22 cellular contexts compared by ENCODE assay signal in the genomic region with DNA sequence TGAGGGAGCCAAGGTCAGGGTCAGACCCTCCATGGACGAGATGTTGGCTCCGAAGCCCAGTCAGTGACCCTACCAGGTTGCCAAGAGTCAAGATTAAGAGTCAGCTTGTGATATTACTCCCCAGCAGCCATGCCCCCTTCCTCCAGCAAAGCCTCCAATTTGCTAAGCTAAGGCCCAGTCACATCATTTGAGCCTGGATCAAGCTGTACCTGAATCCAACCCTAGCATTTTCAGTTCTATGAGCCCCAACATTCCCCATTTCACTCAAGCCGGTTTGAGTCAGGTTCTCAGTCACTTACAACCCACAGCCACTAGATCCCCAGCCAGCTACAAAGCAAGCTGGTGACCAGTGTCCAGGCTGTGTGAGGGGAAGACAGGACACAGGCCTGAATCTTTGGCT. TPM values are rescaled to one million over a fixed set of nuclear protein-coding genes. Genes with fewer than 3 reads are reported as not detected.
DNase-seq lines count a peak whose midpoint lies in the region; TF ChIP-seq lines count a peak whose summit lies in the region.
"Had no signal": no experiment of that assay in that cellular context is flagged by ENCODE, and none has a peak within 500 bp of the region (broad histone marks: within the 10 kb centered on the region; RNA-seq: fewer than 3 reads in every experiment).

No MANE protein-coding gene starts in this region.

- TF ChIP-seq POLR2A in adrenal gland (IDR thresholded peaks at IDR 0.05), result no peak

- H4K91ac ChIP-seq in neuronal stem cell (ENCODE audit: low read depth, low read length, poor library complexity), result no peak overlapping the region

- H2AK5ac ChIP-seq in neuronal stem cell (ENCODE audit: low read depth, low read length), result no peak overlapping the region

- H3K14ac ChIP-seq in neuronal stem cell (ENCODE audit: low read length), result peak overlapping the region; percentile 10

- H3K27me3 Mint-ChIP-seq in activated naive CD4-positive, alpha-beta T cell treated with anti-CD3 and anti-CD28 coated beads, Interleukin-2, amount 10 ng/mL, durations not matched to agents 7 days and 5 days, result no peaks in the 10 kb centered on the region
- H3K27me3 Mint-ChIP-seq: CD4-positive, alpha-beta memory T cell; CD4-positive, CD25-positive, alpha-beta regulatory T cell; CD8-positive, alpha-beta memory T cell had no signal

- no peaks in the 10 kb centered on the region for H3K79me1 ChIP-seq in neuronal stem cell (ENCODE audit: low read depth, low read length)

- H3K18ac ChIP-seq in neuronal stem cell (ENCODE audit: low read length), result no peak overlapping the region

- no peaks in the 10 kb centered on the region for H3K9me3 Mint-ChIP-seq in activated naive CD4-positive, alpha-beta T cell treated with anti-CD3 and anti-CD28 coated beads, Interleukin-2, amount 10 ng/mL, durations not matched to agents 7 days and 5 days
- H3K9me3 Mint-ChIP-seq: CD4-positive, alpha-beta memory T cell; CD8-positive, alpha-beta memory T cell had no signal

- H3K27me3 ChIP-seq in adrenal gland, result no peaks in the 10 kb centered on the region
- H3K27me3 ChIP-seq in neuronal stem cell (ENCODE audit: control insufficient read depth in 3 of 3, insufficient read depth in 3 of 3, low read depth in 1 of 3, low read length in 3 of 3), result no peaks in the 10 kb centered on the region
- H3K27me3 ChIP-seq: BE2C, BLaER1 had no signal

- peak in 1 of 7 donors; percentile 42 for DNase-seq in adrenal gland
- DNase-seq in caudate nucleus (lab: John Stamatoyannopoulos, UW), result no peak
- no peak for DNase-seq in neuronal stem cell (ENCODE audit: low spot score)
- no peak for DNase-seq in HPDE6-E6E7 (ENCODE audit: extremely low spot score)
- no peak for DNase-seq in activated naive CD4-positive, alpha-beta T cell treated with anti-CD3 and anti-CD28 coated beads, Interleukin-2, amount 10 ng/mL, durations not matched to agents 7 days and 5 days
- DNase-seq: 8988T; ACHN; BE2C; C1 segment of cervical spinal cord; CD4-positive, alpha-beta memory T cell; CD4-positive, CD25-positive, alpha-beta regulatory T cell; CD8-positive, alpha-beta memory T cell; COR-L47; DMS 273 treated with DMSO at 0.1 percent for 48 hours; DMS153; DMS53; DMS79; DND-41; EL; GDM1 had no signal

- CTCF ChIA-PET in activated naive CD4-positive, alpha-beta T cell treated with anti-CD3 and anti-CD28 coated beads, Interleukin-2, amount 10 ng/mL, durations not matched to agents 7 days and 5 days (lab: Charles Lee), result interaction anchor here (0.6 kb wide), 1 partner anchor 40 kb away, joined by 3 read pairs; no protein-coding TSS in a partner anchor

- no peak overlapping the region for H3K27ac Mint-ChIP-seq in activated naive CD4-positive, alpha-beta T cell treated with anti-CD3 and anti-CD28 coated beads, Interleukin-2, amount 10 ng/mL, durations not matched to agents 7 days and 5 days
- H3K27ac Mint-ChIP-seq: CD4-positive, alpha-beta memory T cell; CD4-positive, CD25-positive, alpha-beta regulatory T cell; CD8-positive, alpha-beta memory T cell had no signal

- 50 to 78% (median 63%) methylated on average over 3 of the region's 3 CpGs for WGBS in adrenal gland, 4 donors
- no CpG with 5 or more reads among the region's 3 CpGs for WGBS in neuronal stem cell (ENCODE audit: extremely low coverage in 2 of 2, insufficient read length in 2 of 2, insufficient replicate concordance in 1 of 2), 2 donors

- peaks cover 22 to 39% of the 10 kb centered on the region in 2 donors for H3K4me1 ChIP-seq in adrenal gland (replicated peaks in 1 of 2)
- H3K4me1 ChIP-seq in neuronal stem cell (ENCODE audit: control insufficient read depth in 2 of 2, insufficient read depth in 1 of 2, low read depth in 1 of 2, low read length in 2 of 2), result peaks cover 0 to 3% of the 10 kb centered on the region in 2 donors
- H3K4me1 ChIP-seq: BE2C, BLaER1 had no signal

- no peak for TF ChIP-seq CTCF in adrenal gland (IDR thresholded peaks at IDR 0.05)

- no peak overlapping the region for H3K4me3 Mint-ChIP-seq in activated naive CD4-positive, alpha-beta T cell treated with anti-CD3 and anti-CD28 coated beads, Interleukin-2, amount 10 ng/mL, durations not matched to agents 7 days and 5 days
- H3K4me3 Mint-ChIP-seq: CD14-positive monocyte; CD4-positive, alpha-beta memory T cell; CD4-positive, CD25-positive, alpha-beta regulatory T cell; CD8-positive, alpha-beta memory T cell had no signal

- no peak overlapping the region for H2BK12ac ChIP-seq in neuronal stem cell (ENCODE audit: low read length)

- H4K8ac ChIP-seq in neuronal stem cell (ENCODE audit: low read depth, low read length), result no peak overlapping the region

- peak overlapping the region; percentile 10 to 92 (median 72) for H3K27ac ChIP-seq in adrenal gland
- H3K27ac ChIP-seq in caudate nucleus (ENCODE audit: low read depth, low read length), result peak overlapping the region; percentile 19
- no peak overlapping the region for H3K27ac ChIP-seq in neuronal stem cell (replicated peaks; ENCODE audit: low read length)
- H3K27ac ChIP-seq: BLaER1 had no signal

- H3K9me3 ChIP-seq in adrenal gland (replicated peaks in 1 of 3) (no peaks in the 10 kb centered on the region), neuronal stem cell (replicated peaks in 1 of 2; ENCODE audit: control insufficient read depth in 2 of 2, insufficient read depth in 1 of 2, low read depth in 1 of 2, low read length in 2 of 2) (no peaks in the 10 kb centered on the region)
- H3K9me3 ChIP-seq: BE2C, BLaER1 had no signal

- no peaks in the 10 kb centered on the region for H3K4me1 Mint-ChIP-seq in activated naive CD4-positive, alpha-beta T cell treated with anti-CD3 and anti-CD28 coated beads, Interleukin-2, amount 10 ng/mL, durations not matched to agents 7 days and 5 days
- H3K4me1 Mint-ChIP-seq: CD4-positive, alpha-beta memory T cell; CD4-positive, CD25-positive, alpha-beta regulatory T cell; CD8-positive, alpha-beta memory T cell had no signal

- intact Hi-C loops in adrenal gland (cut with DNase I), result no loop called here

- no peak overlapping the region for H3K4me2 ChIP-seq in neuronal stem cell (ENCODE audit: insufficient read depth, low read length, poor library complexity, severe bottlenecking)
- H3K4me2 ChIP-seq: BLaER1 had no signal

- H2AFZ ChIP-seq in neuronal stem cell (ENCODE audit: low read length), result no peak overlapping the region

- H3K4ac ChIP-seq in neuronal stem cell (ENCODE audit: low read length), result no peak overlapping the region

- H2BK5ac ChIP-seq in neuronal stem cell (ENCODE audit: low read length), result no peak overlapping the region

- H3K36me3 ChIP-seq in adrenal gland (replicated peaks in 1 of 2) (peaks cover 0 to 63% of the 10 kb centered on the region in 2 donors), neuronal stem cell (replicated peaks in 1 of 2; ENCODE audit: control insufficient read depth in 2 of 2, insufficient read depth in 2 of 2, low read length in 2 of 2) (peaks cover 1 to 38% of the 10 kb centered on the region in 2 donors)

- H3K9ac ChIP-seq in neuronal stem cell (ENCODE audit: low read depth, low read length, poor library complexity), result no peak overlapping the region
- H3K9ac ChIP-seq: BLaER1 had no signal

- peak overlapping the region; percentile 8 for H3K23ac ChIP-seq in neuronal stem cell (ENCODE audit: low read depth, low read length, poor library complexity)

- peaks cover 4% of the 10 kb centered on the region for H3K36me3 Mint-ChIP-seq in activated naive CD4-positive, alpha-beta T cell treated with anti-CD3 and anti-CD28 coated beads, Interleukin-2, amount 10 ng/mL, durations not matched to agents 7 days and 5 days
- H3K36me3 Mint-ChIP-seq: CD4-positive, alpha-beta memory T cell had no signal

- H2BK15ac ChIP-seq in neuronal stem cell (ENCODE audit: low read length), result no peak overlapping the region

- H3K4me3 ChIP-seq in adrenal gland (no peak overlapping the region), neuronal stem cell (ENCODE audit: low read length in 2 of 2) (peak overlapping the region in 1 of 2 donors; percentile 32)
- H3K4me3 ChIP-seq: BLaER1 had no signal

- H2BK120ac ChIP-seq in neuronal stem cell (ENCODE audit: low read depth, low read length), result no peak overlapping the region

RNA-seq across cellular contexts. Expression of a gene that starts 49.9 kb away (rescaled TPM):
- total RNA-seq in adrenal gland, result 1,000 to 10,000 TPM in 5 of 8 donors, 100 to 1,000 TPM in 3; 646 to 8,580 (median 1,325) TPM
- polyA plus RNA-seq in adrenal gland, result 1,000 to 10,000 TPM in 2 of 3 donors, 100 to 1,000 TPM in 1; 213 to 5,784 (median 1,664) TPM
- polyA plus RNA-seq in neuronal stem cell (2013, experiment 1 of 2), result 15.5 TPM
- polyA plus RNA-seq in neuronal stem cell (2013, experiment 2 of 2), result 15.7 TPM
